ENCODE assay signal across 18 cellular contexts in genomic region chr7:151436446-151437162, GRCh38. TPM values are rescaled to one million over a fixed set of nuclear protein-coding genes. Genes with fewer than 3 reads are reported as not detected.
A peak's percentile ranks its signal among the peaks of the same experiment; 100 is the strongest.
DNase-seq lines count a peak whose midpoint lies in the region; ATAC-seq and TF ChIP-seq lines count a peak whose summit lies in the region.
"Had no signal": no experiment of that assay in that cellular context is flagged by ENCODE, and none has a peak within 500 bp of the region (broad histone marks: within the 10 kb centered on the region; RNA-seq: fewer than 3 reads in every experiment).

No MANE protein-coding gene starts in this region.

- peak overlapping the region; percentile 51 to 53 for H3K27ac ChIP-seq in right atrium auricular region
- peak overlapping the region; percentile 70 for H3K27ac ChIP-seq in rectal smooth muscle tissue (ENCODE audit: low read depth, low read length)

- no peak overlapping the region for H3K4me3 ChIP-seq in BE2C (ENCODE audit: low read depth, low read length)
- no peak overlapping the region for H3K4me3 ChIP-seq in adipocyte (ENCODE audit: low read length)
- no peak overlapping the region for H3K4me3 ChIP-seq in right atrium auricular region
- H3K4me3 ChIP-seq in rectal smooth muscle tissue (ENCODE audit: low read length), result no peak overlapping the region
- H3K4me3 ChIP-seq: smooth muscle cell had no signal

- no peaks in the 10 kb centered on the region; the same call in 1 of the 2 replicates for H3K4me1 ChIP-seq in BE2C
- peaks cover 24% of the 10 kb centered on the region for H3K4me1 ChIP-seq in adipocyte (ENCODE audit: control insufficient read depth, insufficient read depth, low read length)
- peaks cover 0 to 23% of the 10 kb centered on the region in 2 donors for H3K4me1 ChIP-seq in right atrium auricular region
- H3K4me1 ChIP-seq in rectal smooth muscle tissue (ENCODE audit: control insufficient read depth, insufficient read depth, low read length), result peaks cover 5% of the 10 kb centered on the region

- H3K9ac ChIP-seq in adipocyte (ENCODE audit: low read length) (peak overlapping the region; percentile 12), rectal smooth muscle tissue (ENCODE audit: low read length) (no peak overlapping the region)

- H3K9me3 ChIP-seq in BE2C, result no peaks in the 10 kb centered on the region
- H3K9me3 ChIP-seq in adipocyte (ENCODE audit: control insufficient read depth, low read length), result no peaks in the 10 kb centered on the region
- no peaks in the 10 kb centered on the region for H3K9me3 ChIP-seq in right atrium auricular region

- TF ChIP-seq CTCF in BE2C (IDR thresholded peaks at IDR 0.05; ENCODE audit: low read depth, low read length) (no peak), right atrium auricular region (IDR thresholded peaks at IDR 0.05) (no peak)

- ATAC-seq in GM18502 (IDR thresholded peaks at IDR 0.05; ENCODE audit: poor library complexity, unreplicated experiment) (no peak), GM21360 (IDR thresholded peaks at IDR 0.05; ENCODE audit: unreplicated experiment) (no peak)
- ATAC-seq: naive thymus-derived CD4-positive, alpha-beta T cell had no signal

- H3K36me3 ChIP-seq in BE2C, result no peaks in the 10 kb centered on the region
- no peaks in the 10 kb centered on the region for H3K36me3 ChIP-seq in adipocyte (ENCODE audit: control insufficient read depth, insufficient read depth, low read length, severe bottlenecking)
- no peaks in the 10 kb centered on the region for H3K36me3 ChIP-seq in right atrium auricular region
- H3K36me3 ChIP-seq in rectal smooth muscle tissue (ENCODE audit: control insufficient read depth, insufficient read depth, low read length), result no peaks in the 10 kb centered on the region

- DNase-seq in BE2C (peak; percentile 49), adipocyte (ENCODE audit: low read depth) (peak; percentile 86), right atrium auricular region (ENCODE audit: low spot score) (no peak), DMS153 (lab: John Stamatoyannopoulos, UW) (no peak)
- DNase-seq in stimulated activated CD4-positive, alpha-beta T cell treated with anti-CD3 and anti-CD28 coated beads, Interleukin-4, amount 100 ng/mL, for 4 hours, result no peak
- DNase-seq: activated CD4-positive, alpha-beta T cell treated with anti-CD3 and anti-CD28 coated beads for 1 hour; anterior cingulate cortex; DMS 273 treated with DMSO at 0.1 percent for 48 hours; effector CD8-positive, alpha-beta T cell; naive thymus-derived CD4-positive, alpha-beta T cell; NCI-H1092 treated with DMSO at 0.1 percent for 48 hours; substantia nigra had no signal

- H3K27me3 ChIP-seq in BE2C (no peaks in the 10 kb centered on the region), adipocyte (replicated peaks; ENCODE audit: control insufficient read depth, insufficient read depth, low read length) (no peaks in the 10 kb centered on the region), right atrium auricular region (no peaks in the 10 kb centered on the region), rectal smooth muscle tissue (ENCODE audit: control insufficient read depth, insufficient read depth, low read length) (peaks cover 3% of the 10 kb centered on the region)

RNA-seq across cellular contexts. Expression of gene CRYGN, which starts 3.3 kb away (rescaled TPM):
- polyA plus RNA-seq in BE2C (2012; ENCODE audit: insufficient read depth, insufficient read length, low read depth), result not detected
- under 1 TPM in 1 of 2 donors, not detected in 1; 0.90 TPM for total RNA-seq in right atrium auricular region
- total RNA-seq: glomerular endothelial cell, smooth muscle cell had no signal
- polyA plus RNA-seq: keratinocyte had no signal

RNA-seq across cellular contexts. Expression of gene WDR86, which starts 26.8 kb away (rescaled TPM):
- 3.4 TPM for polyA plus RNA-seq in BE2C (2012; ENCODE audit: insufficient read depth, insufficient read length, low read depth)
- 1 to 10 TPM in 1 of 2 donors, under 1 TPM in 1; 0.33 to 1.6 TPM for total RNA-seq in right atrium auricular region
- polyA plus RNA-seq: keratinocyte had no signal

Comparison
In these comparisons a context has a peak if more than half of its experiments do, and no peak if none do; other contexts are left out.
1. DNase-seq: peak in BE2C (single experiment) and adipocyte (single experiment); none in right atrium auricular region (single experiment), DMS153 (single experiment) and stimulated activated CD4-positive, alpha-beta T cell treated with anti-CD3 and anti-CD28 coated beads, Interleukin-4, amount 100 ng/mL, for 4 hours (0 of 2).